Comparison of ENCODE assay signal across 8 cellular contexts in genomic region chr19:13056052-13056660, GRCh38. TPM values are rescaled to one million over a fixed set of nuclear protein-coding genes. Genes with fewer than 3 reads are reported as not detected.
DNase-seq lines count a peak whose midpoint lies in the region; ATAC-seq and FAIRE-seq lines count a peak whose summit lies in the region.

No MANE protein-coding gene starts in this region.

- H3K4me3 ChIP-seq in GM23248 (peak overlapping the region; percentile 61), iPS-15b (ENCODE audit: low read depth, low read length) (peak overlapping the region; percentile 42), skin epidermis (no peak overlapping the region)

- H3K9me2 ChIP-seq in GM23248 (ENCODE audit: insufficient read depth): no peaks in the 10 kb centered on the region

- H3K27ac ChIP-seq in GM23248 (peak overlapping the region; percentile 98), skin epidermis (peak overlapping the region in 18 of 21 experiments; percentile 46 to 95 (median 86))

- H3K9ac ChIP-seq in GM23248: peak overlapping the region; percentile 87
- H3K9ac ChIP-seq in iPS-15b (ENCODE audit: low read depth, low read length): no peak overlapping the region

- H3K36me3 ChIP-seq in GM23248 (ENCODE audit: low read depth) (no peaks in the 10 kb centered on the region), iPS-15b (ENCODE audit: control insufficient read depth, insufficient read depth, low read length) (no peaks in the 10 kb centered on the region)

- WGBS in GM23248 (ENCODE audit: low coverage in 1 of 2, low lambda C conversion rate in 2 of 2, missing lambda C conversion rate in 2 of 2), 2 experiments: 4 to 5% methylated on average over 16 to 17 of the region's 17 CpGs

- H3K9me3 ChIP-seq in GM23248 (ENCODE audit: low read depth): no peaks in the 10 kb centered on the region
- no peaks in the 10 kb centered on the region for H3K9me3 ChIP-seq in iPS-15b (ENCODE audit: control insufficient read depth, insufficient read depth, low read length)

- in situ Hi-C loops in GM23248 (cut with MboI): no loop called here

- H3K4me1 ChIP-seq in GM23248 (ENCODE audit: insufficient read depth) (peaks cover 78% of the 10 kb centered on the region), iPS-15b (ENCODE audit: control insufficient read depth, insufficient read depth, low read length) (peaks cover 24% of the 10 kb centered on the region)

- DNase-seq in GM23248 (peak; percentile 92), amniotic epithelial cell (ENCODE audit: low read depth) (peak; percentile 91), hippocampal formation (lab: John Stamatoyannopoulos, UW) (no peak), frontal cortex (ENCODE audit: low spot score in 2 of 2) (no peak)

- peaks cover 28% of the 10 kb centered on the region for H3F3A ChIP-seq in GM23248 (ENCODE audit: insufficient read depth)

- no peaks in the 10 kb centered on the region for H4K20me1 ChIP-seq in GM23248 (ENCODE audit: insufficient read depth)

- H3K27me3 ChIP-seq in GM23248 (replicated peaks; ENCODE audit: insufficient read depth): no peaks in the 10 kb centered on the region
- peaks cover 93% of the 10 kb centered on the region for H3K27me3 ChIP-seq in iPS-15b (ENCODE audit: control insufficient read depth, insufficient read depth, low read length)

- H2AFZ ChIP-seq in GM23248: no peak overlapping the region

- peak overlapping the region; percentile 86 for H3K4me2 ChIP-seq in GM23248 (ENCODE audit: unreplicated experiment)

- no peak for FAIRE-seq in frontal cortex (lab: Jason Lieb, UNC)

- no peak for ATAC-seq in HG03469 (IDR thresholded peaks at IDR 0.05; ENCODE audit: unreplicated experiment)
- no peak for ATAC-seq in HG02852 (IDR thresholded peaks at IDR 0.05; ENCODE audit: unreplicated experiment)

- H3K79me2 ChIP-seq in GM23248 (ENCODE audit: insufficient read depth): peaks cover 86% of the 10 kb centered on the region

RNA-seq across cellular contexts. Expression of gene LYL1, which starts 46.5 kb away (rescaled TPM):
- total RNA-seq in GM23248 (2014; rRNA removed; shearing (Covaris generic)): not detected in 2 replicates
- 0.18 TPM in 1 of 2 replicates, not detected in the other for polyA plus RNA-seq in GM23248 (2016; fragmentation: Nextera tagmentation; extraction: Ambion mirVana)
- total RNA-seq in frontal cortex: 2.9 TPM

Comparison
In these comparisons a context has a peak if more than half of its experiments do, and no peak if none do; other contexts are left out.
1. DNase-seq: peak in GM23248 (single experiment) and amniotic epithelial cell (single experiment); none in hippocampal formation (0 of 2) and frontal cortex (0 of 2).
2. H3K4me3 ChIP-seq: peak in GM23248 (single experiment) and iPS-15b (single experiment); none in skin epidermis (0 of 7).